ENCODE assay signal across 1 cellular context in the genomic region with DNA sequence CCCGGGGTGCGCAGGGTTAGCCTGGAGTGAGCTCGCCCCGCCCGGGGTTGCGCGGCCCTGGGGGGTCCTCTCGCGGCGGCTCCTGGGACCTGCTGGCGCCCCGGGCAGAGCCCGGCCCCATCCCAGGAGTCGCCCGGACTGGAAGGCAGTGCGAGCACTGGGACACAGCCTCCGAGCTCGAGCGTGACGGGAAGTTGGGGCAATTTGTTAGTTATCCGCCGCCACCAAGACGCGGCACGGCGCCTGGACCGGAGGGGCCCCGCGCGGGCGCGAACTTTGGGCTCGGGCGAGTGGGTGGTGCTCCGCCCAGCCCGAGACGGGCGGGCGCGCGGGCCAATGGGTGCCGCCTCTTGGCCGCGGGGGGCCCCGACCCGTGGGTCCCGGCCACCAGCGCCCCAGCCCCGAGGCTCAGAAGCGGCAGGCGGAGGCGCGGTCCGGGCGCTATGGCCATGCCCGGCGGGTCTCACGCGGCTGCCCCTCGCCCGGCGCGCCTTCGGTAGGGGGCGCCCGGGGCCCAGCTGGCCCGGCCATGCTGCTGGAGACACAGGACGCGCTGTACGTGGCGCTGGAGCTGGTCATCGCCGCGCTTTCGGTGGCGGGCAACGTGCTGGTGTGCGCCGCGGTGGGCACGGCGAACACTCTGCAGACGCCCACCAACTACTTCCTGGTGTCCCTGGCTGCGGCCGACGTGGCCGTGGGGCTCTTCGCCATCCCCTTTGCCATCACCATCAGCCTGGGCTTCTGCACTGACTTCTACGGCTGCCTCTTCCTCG.
TF ChIP-seq lines count a peak whose summit lies in the region.

TSS of gene ADORA2B (plus strand) at position 411 of the 773 bp plus-strand sequence. CDS start at position 530, 119 bp downstream.

TF ChIP-seq in HepG2, 621 proteins besides CTCF, POLR2A, EP300 and RAD21 (continued from another document and continues in another):
- TF ChIP-seq, protein P1, sequence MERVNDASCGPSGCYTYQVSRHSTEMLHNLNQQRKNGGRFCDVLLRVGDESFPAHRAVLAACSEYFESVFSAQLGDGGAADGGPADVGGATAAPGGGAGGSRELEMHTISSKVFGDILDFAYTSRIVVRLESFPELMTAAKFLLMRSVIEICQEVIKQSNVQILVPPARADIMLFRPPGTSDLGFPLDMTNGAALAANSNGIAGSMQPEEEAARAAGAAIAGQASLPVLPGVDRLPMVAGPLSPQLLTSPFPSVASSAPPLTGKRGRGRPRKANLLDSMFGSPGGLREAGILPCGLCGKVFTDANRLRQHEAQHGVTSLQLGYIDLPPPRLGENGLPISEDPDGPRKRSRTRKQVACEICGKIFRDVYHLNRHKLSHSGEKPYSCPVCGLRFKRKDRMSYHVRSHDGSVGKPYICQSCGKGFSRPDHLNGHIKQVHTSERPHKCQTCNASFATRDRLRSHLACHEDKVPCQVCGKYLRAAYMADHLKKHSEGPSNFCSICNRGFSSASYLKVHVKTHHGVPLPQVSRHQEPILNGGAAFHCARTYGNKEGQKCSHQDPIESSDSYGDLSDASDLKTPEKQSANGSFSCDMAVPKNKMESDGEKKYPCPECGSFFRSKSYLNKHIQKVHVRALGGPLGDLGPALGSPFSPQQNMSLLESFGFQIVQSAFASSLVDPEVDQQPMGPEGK (CRISPR knock-in tag; IDR thresholded peaks at IDR 0.05): peak; percentile 44; the same call in 1 of the 2 replicates
- TF ChIP-seq ZNF274 (CRISPR knock-in tag; IDR thresholded peaks at IDR 0.05) (peak; percentile 22; the same call in 1 of the 2 replicates), MIXL1 (CRISPR knock-in tag; IDR thresholded peaks at IDR 0.05) (peak; percentile 34; the same call in 1 of the 2 replicates), GFI1 (CRISPR knock-in tag; IDR thresholded peaks at IDR 0.05; ENCODE audit: borderline replicate concordance) (no peak; the same call in 1 of the 2 replicates), KDM2A (CRISPR knock-in tag; IDR thresholded peaks at IDR 0.05; ENCODE audit: borderline replicate concordance, low read depth) (peak; percentile 90), ZNF670 (CRISPR knock-in tag; IDR thresholded peaks at IDR 0.05; ENCODE audit: borderline replicate concordance) (no peak; the same call in 1 of the 2 replicates), ZNF660 (CRISPR knock-in tag; IDR thresholded peaks at IDR 0.05; ENCODE audit: borderline replicate concordance, low read depth) (no peak), ZNF556 (CRISPR knock-in tag; IDR thresholded peaks at IDR 0.05; ENCODE audit: borderline replicate concordance) (no peak), ZNF546 (CRISPR knock-in tag; conservative IDR thresholded peaks at IDR 0.05) (peak; percentile 83; the same call in 1 of the 2 replicates), NFYC (CRISPR knock-in tag; IDR thresholded peaks at IDR 0.05) (peak; percentile 53), ZNF724P (CRISPR knock-in tag; IDR thresholded peaks at IDR 0.05; ENCODE audit: borderline replicate concordance) (peak; percentile 28; the same call in 1 of the 2 replicates), BCL6 (CRISPR knock-in tag; IDR thresholded peaks at IDR 0.05) (peak; percentile 13; the same call in 1 of the 2 replicates), TAF1 (CRISPR knock-in tag; IDR thresholded peaks at IDR 0.05) (peak; percentile 74; the same call in 1 of the 2 replicates), SRSF9 (IDR thresholded peaks at IDR 0.05; ENCODE audit: borderline replicate concordance, insufficient read depth, low read depth, low read length, poor library complexity, severe bottlenecking) (no peak), ZNF143 (CRISPR knock-in tag; IDR thresholded peaks at IDR 0.05) (no peak), MBNL3 (CRISPR knock-in tag; conservative IDR thresholded peaks at IDR 0.05) (no peak), ZNF569 (CRISPR knock-in tag; IDR thresholded peaks at IDR 0.05; ENCODE audit: borderline replicate concordance) (no peak), MAFK (conservative IDR thresholded peaks at IDR 0.05 in 1 of 2, IDR thresholded peaks at IDR 0.05 in 1 of 2; ENCODE audit: low read length in 2 of 2) (no peak), ZNF75D (CRISPR knock-in tag; IDR thresholded peaks at IDR 0.05; ENCODE audit: borderline replicate concordance) (no peak), STAG1 (CRISPR knock-in tag; IDR thresholded peaks at IDR 0.05) (peak; percentile 66), NR2F2 (IDR thresholded peaks at IDR 0.05; ENCODE audit: borderline replicate concordance, low read depth) (no peak), ARNTL (CRISPR knock-in tag; IDR thresholded peaks at IDR 0.05) (peak; percentile 44; the same call in 1 of the 2 replicates), ZKSCAN5 (CRISPR knock-in tag; IDR thresholded peaks at IDR 0.05) (no peak), SOX5 (CRISPR knock-in tag; IDR thresholded peaks at IDR 0.05; ENCODE audit: borderline replicate concordance) (no peak), ARHGAP35 (CRISPR knock-in tag; IDR thresholded peaks at IDR 0.05; ENCODE audit: borderline replicate concordance) (peak; percentile 87), PAX8 (CRISPR knock-in tag; IDR thresholded peaks at IDR 0.05; ENCODE audit: borderline replicate concordance) (0 out of 2 replicates have a peak, but pooled peaks have one; percentile 38), PBX3 (CRISPR knock-in tag; IDR thresholded peaks at IDR 0.05; ENCODE audit: borderline replicate concordance) (no peak), MEIS2 (CRISPR knock-in tag; IDR thresholded peaks at IDR 0.05) (no peak; the same call in 1 of the 2 replicates), SMARCC2 (IDR thresholded peaks at IDR 0.05) (no peak), ZNF331 (CRISPR knock-in tag; IDR thresholded peaks at IDR 0.05) (peak; percentile 75), TAF15 (IDR thresholded peaks at IDR 0.05; ENCODE audit: low read depth, low read length, poor library complexity, severe bottlenecking) (no peak), ZNF282 (IDR thresholded peaks at IDR 0.05; ENCODE audit: partially characterized antibody) (no peak), IRF1 (CRISPR knock-in tag; IDR thresholded peaks at IDR 0.05; ENCODE audit: low read depth) (no peak), ZBTB1 (CRISPR knock-in tag; IDR thresholded peaks at IDR 0.05; ENCODE audit: borderline replicate concordance) (no peak), ZNF772 (CRISPR knock-in tag; IDR thresholded peaks at IDR 0.05) (peak; percentile 66; the same call in 1 of the 2 replicates)
- TF ChIP-seq, protein P2, sequence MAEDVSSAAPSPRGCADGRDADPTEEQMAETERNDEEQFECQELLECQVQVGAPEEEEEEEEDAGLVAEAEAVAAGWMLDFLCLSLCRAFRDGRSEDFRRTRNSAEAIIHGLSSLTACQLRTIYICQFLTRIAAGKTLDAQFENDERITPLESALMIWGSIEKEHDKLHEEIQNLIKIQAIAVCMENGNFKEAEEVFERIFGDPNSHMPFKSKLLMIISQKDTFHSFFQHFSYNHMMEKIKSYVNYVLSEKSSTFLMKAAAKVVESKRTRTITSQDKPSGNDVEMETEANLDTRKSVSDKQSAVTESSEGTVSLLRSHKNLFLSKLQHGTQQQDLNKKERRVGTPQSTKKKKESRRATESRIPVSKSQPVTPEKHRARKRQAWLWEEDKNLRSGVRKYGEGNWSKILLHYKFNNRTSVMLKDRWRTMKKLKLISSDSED (CRISPR knock-in tag; IDR thresholded peaks at IDR 0.05): peak; percentile 26
- TF ChIP-seq, protein P3, sequence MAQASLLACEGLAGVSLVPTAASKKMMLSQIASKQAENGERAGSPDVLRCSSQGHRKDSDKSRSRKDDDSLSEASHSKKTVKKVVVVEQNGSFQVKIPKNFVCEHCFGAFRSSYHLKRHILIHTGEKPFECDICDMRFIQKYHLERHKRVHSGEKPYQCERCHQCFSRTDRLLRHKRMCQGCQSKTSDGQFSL (CRISPR knock-in tag; IDR thresholded peaks at IDR 0.05): no peak
- TF ChIP-seq, protein P4, sequence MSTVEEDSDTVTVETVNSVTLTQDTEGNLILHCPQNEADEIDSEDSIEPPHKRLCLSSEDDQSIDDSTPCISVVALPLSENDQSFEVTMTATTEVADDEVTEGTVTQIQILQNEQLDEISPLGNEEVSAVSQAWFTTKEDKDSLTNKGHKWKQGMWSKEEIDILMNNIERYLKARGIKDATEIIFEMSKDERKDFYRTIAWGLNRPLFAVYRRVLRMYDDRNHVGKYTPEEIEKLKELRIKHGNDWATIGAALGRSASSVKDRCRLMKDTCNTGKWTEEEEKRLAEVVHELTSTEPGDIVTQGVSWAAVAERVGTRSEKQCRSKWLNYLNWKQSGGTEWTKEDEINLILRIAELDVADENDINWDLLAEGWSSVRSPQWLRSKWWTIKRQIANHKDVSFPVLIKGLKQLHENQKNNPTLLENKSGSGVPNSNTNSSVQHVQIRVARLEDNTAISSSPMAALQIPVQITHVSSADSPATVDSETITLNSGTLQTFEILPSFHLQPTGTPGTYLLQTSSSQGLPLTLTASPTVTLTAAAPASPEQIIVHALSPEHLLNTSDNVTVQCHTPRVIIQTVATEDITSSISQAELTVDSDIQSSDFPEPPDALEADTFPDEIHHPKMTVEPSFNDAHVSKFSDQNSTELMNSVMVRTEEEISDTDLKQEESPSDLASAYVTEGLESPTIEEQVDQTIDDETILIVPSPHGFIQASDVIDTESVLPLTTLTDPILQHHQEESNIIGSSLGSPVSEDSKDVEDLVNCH (CRISPR knock-in tag; IDR thresholded peaks at IDR 0.05): no peak; the same call in 1 of the 2 replicates
- TF ChIP-seq, protein P5, sequence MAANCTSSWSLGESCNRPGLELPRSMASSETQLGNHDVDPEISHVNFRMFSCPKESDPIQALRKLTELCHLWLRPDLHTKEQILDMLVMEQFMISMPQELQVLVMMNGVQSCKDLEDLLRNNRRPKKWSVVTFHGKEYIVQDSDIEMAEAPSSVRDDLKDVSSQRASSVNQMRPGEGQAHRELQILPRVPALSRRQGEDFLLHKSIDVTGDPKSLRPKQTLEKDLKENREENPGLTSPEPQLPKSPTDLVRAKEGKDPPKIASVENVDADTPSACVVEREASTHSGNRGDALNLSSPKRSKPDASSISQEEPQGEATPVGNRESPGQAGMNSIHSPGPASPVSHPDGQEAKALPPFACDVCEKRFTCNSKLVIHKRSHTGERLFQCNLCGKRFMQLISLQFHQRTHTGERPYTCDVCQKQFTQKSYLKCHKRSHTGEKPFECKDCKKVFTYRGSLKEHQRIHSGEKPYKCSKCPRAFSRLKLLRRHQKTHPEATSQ (CRISPR knock-in tag; IDR thresholded peaks at IDR 0.05; ENCODE audit: borderline replicate concordance): no peak
- TF ChIP-seq, protein P6, sequence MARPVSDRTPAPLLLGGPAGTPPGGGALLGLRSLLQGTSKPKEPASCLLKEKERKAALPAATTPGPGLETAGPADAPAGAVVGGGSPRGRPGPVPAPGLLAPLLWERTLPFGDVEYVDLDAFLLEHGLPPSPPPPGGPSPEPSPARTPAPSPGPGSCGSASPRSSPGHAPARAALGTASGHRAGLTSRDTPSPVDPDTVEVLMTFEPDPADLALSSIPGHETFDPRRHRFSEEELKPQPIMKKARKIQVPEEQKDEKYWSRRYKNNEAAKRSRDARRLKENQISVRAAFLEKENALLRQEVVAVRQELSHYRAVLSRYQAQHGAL (CRISPR knock-in tag; IDR thresholded peaks at IDR 0.05; ENCODE audit: not compliant biosample characterization): no peak
- TF ChIP-seq, protein P7, sequence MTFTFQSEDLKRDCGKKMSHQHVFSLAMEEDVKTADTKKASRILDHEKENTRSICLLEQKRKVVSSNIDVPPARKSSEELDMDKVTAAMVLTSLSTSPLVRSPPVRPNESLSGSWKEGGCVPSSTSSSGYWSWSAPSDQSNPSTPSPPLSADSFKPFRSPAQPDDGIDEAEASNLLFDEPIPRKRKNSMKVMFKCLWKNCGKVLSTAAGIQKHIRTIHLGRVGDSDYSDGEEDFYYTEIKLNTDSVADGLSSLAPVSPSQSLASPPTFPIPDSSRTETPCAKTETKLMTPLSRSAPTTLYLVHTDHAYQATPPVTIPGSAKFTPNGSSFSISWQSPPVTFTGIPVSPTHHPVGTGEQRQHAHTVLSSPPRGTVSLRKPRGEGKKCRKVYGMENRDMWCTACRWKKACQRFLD (CRISPR knock-in tag; IDR thresholded peaks at IDR 0.05; ENCODE audit: borderline replicate concordance): no peak
- TF ChIP-seq, protein P8, sequence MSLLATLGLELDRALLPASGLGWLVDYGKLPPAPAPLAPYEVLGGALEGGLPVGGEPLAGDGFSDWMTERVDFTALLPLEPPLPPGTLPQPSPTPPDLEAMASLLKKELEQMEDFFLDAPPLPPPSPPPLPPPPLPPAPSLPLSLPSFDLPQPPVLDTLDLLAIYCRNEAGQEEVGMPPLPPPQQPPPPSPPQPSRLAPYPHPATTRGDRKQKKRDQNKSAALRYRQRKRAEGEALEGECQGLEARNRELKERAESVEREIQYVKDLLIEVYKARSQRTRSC (CRISPR knock-in tag; IDR thresholded peaks at IDR 0.05; ENCODE audit: low read depth): 0 out of 2 replicates have a peak, but pooled peaks have one; percentile 40
